In genomic region chr12:114680498-114681148, GRCh38 we compare ENCODE assay signal across 13 cellular contexts. TPM values are rescaled to one million over a fixed set of nuclear protein-coding genes. Genes with fewer than 3 reads are reported as not detected.
DNase-seq lines count a peak whose midpoint lies in the region; ATAC-seq and TF ChIP-seq lines count a peak whose summit lies in the region.
"Had no signal": no experiment of that assay in that cellular context is flagged by ENCODE, and none has a peak within 500 bp of the region (broad histone marks: within the 10 kb centered on the region; RNA-seq: fewer than 3 reads in every experiment).

No MANE protein-coding gene starts in this region.

- no peak for ATAC-seq in HG02938 (IDR thresholded peaks at IDR 0.05; ENCODE audit: unreplicated experiment)

- H3K36me3 Mint-ChIP-seq in mesothelial cell of epicardium (peaks cover 64% of the 10 kb centered on the region), type B pancreatic cell (peaks cover 56% of the 10 kb centered on the region), Calu3 (ENCODE audit: insufficient read depth, unreplicated experiment) (peaks cover 21% of the 10 kb centered on the region)

- H3K27me3 Mint-ChIP-seq in mesothelial cell of epicardium (ENCODE audit: low read depth) (peaks cover 6% of the 10 kb centered on the region), type B pancreatic cell (peaks cover 55% of the 10 kb centered on the region), Calu3 (ENCODE audit: unreplicated experiment) (peaks cover 47% of the 10 kb centered on the region)

- intact Hi-C loops in Calu3 (cut with micrococcal nuclease; ENCODE audit: unreplicated experiment) = no loop called here

- H3K4me3 Mint-ChIP-seq in mesothelial cell of epicardium (peak overlapping the region; percentile 100), type B pancreatic cell (peak overlapping the region; percentile 98), Calu3 (ENCODE audit: low read depth, unreplicated experiment) (no peak overlapping the region)

- DNase-seq in NCI-H82 (lab: John Stamatoyannopoulos, UW) = peak; percentile 13
- DNase-seq in NCI-H82 treated with DMSO at 0.1 percent for 48 hours (lab: John Stamatoyannopoulos, UW; ENCODE audit: unreplicated experiment) = no peak
- no peak for DNase-seq in mesothelial cell of epicardium (ENCODE audit: low spot score in 2 of 2, unreplicated experiment in 2 of 2)
- DNase-seq in type B pancreatic cell (ENCODE audit: extremely low spot score, unreplicated experiment) = no peak
- no peak for DNase-seq in KBM-7
- no peak for DNase-seq in Calu3
- DNase-seq: activated T-cell treated with anti-CD3 and anti-CD28 coated beads, Interleukin-2, amount 50 U/mL, for 1 hour; HCEC 1CT; NCI-H1048; T-helper 9 cell had no signal

- H3K9me3 Mint-ChIP-seq in mesothelial cell of epicardium = no peaks in the 10 kb centered on the region
- no peaks in the 10 kb centered on the region for H3K9me3 Mint-ChIP-seq in type B pancreatic cell
- no peaks in the 10 kb centered on the region for H3K9me3 Mint-ChIP-seq in Calu3 (ENCODE audit: low read depth, unreplicated experiment)

- peaks cover 13 to 25% of the 10 kb centered on the region in 2 donors for H3K36me3 ChIP-seq in duodenal mucosa (ENCODE audit: control insufficient read depth in 1 of 2, insufficient read depth in 2 of 2, low read length in 2 of 2)
- H3K36me3 ChIP-seq: neutrophil had no signal

- peaks cover 3 to 8% of the 10 kb centered on the region in 2 donors for H3K27me3 ChIP-seq in duodenal mucosa (ENCODE audit: control insufficient read depth in 1 of 2, insufficient read depth in 2 of 2, low read length in 2 of 2)

- CTCF ChIA-PET in Calu3 (lab: Charles Lee) = no interaction called here

- BruUV-seq in Calu3 (replicated peaks; lab: Mats Ljungman, UMichigan) = no TSS peak

- peak overlapping the region; percentile 84 to 96 for H3K4me3 ChIP-seq in duodenal mucosa (ENCODE audit: low read depth in 1 of 2, low read length in 2 of 2)

- no peaks in the 10 kb centered on the region for H3K9me3 ChIP-seq in duodenal mucosa (ENCODE audit: control insufficient read depth in 1 of 2, low read length in 2 of 2)
- H3K9me3 ChIP-seq: neutrophil had no signal

- H3K9ac ChIP-seq in duodenal mucosa (ENCODE audit: low read depth in 1 of 2, low read length in 2 of 2) = peak overlapping the region; percentile 91 to 93

- H3K4me1 Mint-ChIP-seq in mesothelial cell of epicardium (peaks cover 40% of the 10 kb centered on the region), type B pancreatic cell (ENCODE audit: unreplicated experiment) (peaks cover 34% of the 10 kb centered on the region), Calu3 (ENCODE audit: low read depth, unreplicated experiment) (peaks cover 15% of the 10 kb centered on the region)

- H3K27ac ChIP-seq in duodenal mucosa (ENCODE audit: low read depth, low read length) = peak overlapping the region; percentile 33
- H3K27ac ChIP-seq: neutrophil had no signal

- no peak for TF ChIP-seq CTCF in mesothelial cell of epicardium (IDR thresholded peaks at IDR 0.05; ENCODE audit: unreplicated experiment)
- no peak for TF ChIP-seq CTCF in type B pancreatic cell (conservative IDR thresholded peaks at IDR 0.05)
- no peak for TF ChIP-seq CTCF in Calu3 (IDR thresholded peaks at IDR 0.05; ENCODE audit: unreplicated experiment)

- in situ Hi-C loops in KBM-7 (cut with MboI; ENCODE audit: low pct_unique_long_range_greater_than_20kb, low sequenced_read_pairs) = no loop called here

- H3K27ac Mint-ChIP-seq in mesothelial cell of epicardium (peak overlapping the region; percentile 100), type B pancreatic cell (peak overlapping the region; percentile 98), Calu3 (ENCODE audit: unreplicated experiment) (no peak overlapping the region)

- H3K4me1 ChIP-seq in duodenal mucosa (ENCODE audit: control insufficient read depth in 1 of 2, insufficient read depth in 2 of 2, low read length in 2 of 2) = peaks cover 20 to 30% of the 10 kb centered on the region in 2 donors

RNA-seq across cellular contexts. Expression of gene TBX3, which starts 3.4 kb away (rescaled TPM):
- 409 to 427 TPM (median 425 TPM) in 3 replicates for total RNA-seq in mesothelial cell of epicardium
- total RNA-seq in type B pancreatic cell (ENCODE audit: low replicate concordance) = 102 and 130 TPM in 2 replicates
- 1.4 and 2.3 TPM in 2 replicates for total RNA-seq in Calu3 (2022)

Comparison
In these comparisons a context has a peak if more than half of its experiments do, and no peak if none do; other contexts are left out.
1. RNA of gene TBX3, which starts 3.4 kb away (total RNA-seq): 409 to 427 TPM in mesothelial cell of epicardium and 102 to 130 TPM in type B pancreatic cell; 1.4 to 2.3 TPM in Calu3; every median in the first group is over 10 times any median in the second.